In genomic region chr6:3695065-3695830, GRCh38 we compare ENCODE assay signal across 1 cellular context.
TF ChIP-seq lines count a peak whose summit lies in the region.

No MANE protein-coding gene starts in this region.

TF ChIP-seq in K562, 482 proteins besides CTCF, POLR2A, EP300 and RAD21 (continued from another document):
- TF ChIP-seq PATZ1 (CRISPR knock-in tag; IDR thresholded peaks at IDR 0.05; ENCODE audit: borderline replicate concordance), result no peak
- TF ChIP-seq FOXA3 (CRISPR knock-in tag; conservative IDR thresholded peaks at IDR 0.05 in 1 of 2, IDR thresholded peaks at IDR 0.05 in 1 of 2), result no peak
- TF ChIP-seq CXXC5 (CRISPR knock-in tag; IDR thresholded peaks at IDR 0.05), result no peak
- peak; percentile 36; the same call in 1 of the 2 replicates for TF ChIP-seq ZNF121 (CRISPR knock-in tag; conservative IDR thresholded peaks at IDR 0.05)
